Comparison of ENCODE assay signal across 1 cellular context in the genomic region with DNA sequence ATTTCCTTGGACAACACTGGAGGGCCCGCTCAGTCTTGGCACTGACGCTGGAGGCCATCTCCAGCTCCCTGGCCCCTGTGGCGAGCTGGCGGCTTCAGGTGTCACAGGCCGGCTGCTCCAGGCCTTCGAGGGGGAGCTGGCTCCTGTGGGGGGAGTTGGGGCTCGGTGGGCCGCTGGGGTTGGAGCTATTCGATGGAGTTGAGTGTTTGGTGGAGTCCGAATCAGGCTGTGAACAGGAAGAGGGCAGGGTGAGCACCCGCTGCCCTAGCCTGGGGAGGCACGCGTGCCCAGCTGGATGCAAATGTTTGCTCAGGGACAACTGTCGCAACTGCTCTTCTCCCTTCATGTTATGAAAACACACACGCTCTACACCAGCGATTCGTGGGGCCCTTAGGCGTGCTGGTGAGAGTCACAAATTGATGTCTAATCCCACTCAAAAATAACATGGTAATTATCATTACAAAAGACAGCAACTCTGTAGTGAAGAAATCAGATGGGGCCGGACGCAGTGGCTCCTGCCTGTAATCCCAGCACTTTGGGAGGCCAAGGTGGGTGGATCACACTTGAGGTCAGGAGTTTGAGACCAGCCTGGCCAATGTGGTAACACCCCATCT.
TF ChIP-seq lines count a peak whose summit lies in the region.

No MANE protein-coding gene starts in this region.

TF ChIP-seq in HepG2, 621 proteins besides CTCF, POLR2A, EP300 and RAD21:
- TF ChIP-seq, protein P1, sequence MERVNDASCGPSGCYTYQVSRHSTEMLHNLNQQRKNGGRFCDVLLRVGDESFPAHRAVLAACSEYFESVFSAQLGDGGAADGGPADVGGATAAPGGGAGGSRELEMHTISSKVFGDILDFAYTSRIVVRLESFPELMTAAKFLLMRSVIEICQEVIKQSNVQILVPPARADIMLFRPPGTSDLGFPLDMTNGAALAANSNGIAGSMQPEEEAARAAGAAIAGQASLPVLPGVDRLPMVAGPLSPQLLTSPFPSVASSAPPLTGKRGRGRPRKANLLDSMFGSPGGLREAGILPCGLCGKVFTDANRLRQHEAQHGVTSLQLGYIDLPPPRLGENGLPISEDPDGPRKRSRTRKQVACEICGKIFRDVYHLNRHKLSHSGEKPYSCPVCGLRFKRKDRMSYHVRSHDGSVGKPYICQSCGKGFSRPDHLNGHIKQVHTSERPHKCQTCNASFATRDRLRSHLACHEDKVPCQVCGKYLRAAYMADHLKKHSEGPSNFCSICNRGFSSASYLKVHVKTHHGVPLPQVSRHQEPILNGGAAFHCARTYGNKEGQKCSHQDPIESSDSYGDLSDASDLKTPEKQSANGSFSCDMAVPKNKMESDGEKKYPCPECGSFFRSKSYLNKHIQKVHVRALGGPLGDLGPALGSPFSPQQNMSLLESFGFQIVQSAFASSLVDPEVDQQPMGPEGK (CRISPR knock-in tag; IDR thresholded peaks at IDR 0.05), result peak; percentile 22; the same call in 1 of the 2 replicates
- no peak for TF ChIP-seq ZNF235 (CRISPR knock-in tag; IDR thresholded peaks at IDR 0.05; ENCODE audit: borderline replicate concordance)
- TF ChIP-seq AGO2 (optimal IDR thresholded peaks at IDR 0.05; ENCODE audit: low read depth, low read length), result peak; percentile 60
- no peak for TF ChIP-seq ZNF451 (CRISPR knock-in tag; IDR thresholded peaks at IDR 0.05)
- TF ChIP-seq, protein P2, sequence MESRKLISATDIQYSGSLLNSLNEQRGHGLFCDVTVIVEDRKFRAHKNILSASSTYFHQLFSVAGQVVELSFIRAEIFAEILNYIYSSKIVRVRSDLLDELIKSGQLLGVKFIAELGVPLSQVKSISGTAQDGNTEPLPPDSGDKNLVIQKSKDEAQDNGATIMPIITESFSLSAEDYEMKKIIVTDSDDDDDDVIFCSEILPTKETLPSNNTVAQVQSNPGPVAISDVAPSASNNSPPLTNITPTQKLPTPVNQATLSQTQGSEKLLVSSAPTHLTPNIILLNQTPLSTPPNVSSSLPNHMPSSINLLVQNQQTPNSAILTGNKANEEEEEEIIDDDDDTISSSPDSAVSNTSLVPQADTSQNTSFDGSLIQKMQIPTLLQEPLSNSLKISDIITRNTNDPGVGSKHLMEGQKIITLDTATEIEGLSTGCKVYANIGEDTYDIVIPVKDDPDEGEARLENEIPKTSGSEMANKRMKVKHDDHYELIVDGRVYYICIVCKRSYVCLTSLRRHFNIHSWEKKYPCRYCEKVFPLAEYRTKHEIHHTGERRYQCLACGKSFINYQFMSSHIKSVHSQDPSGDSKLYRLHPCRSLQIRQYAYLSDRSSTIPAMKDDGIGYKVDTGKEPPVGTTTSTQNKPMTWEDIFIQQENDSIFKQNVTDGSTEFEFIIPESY (CRISPR knock-in tag; IDR thresholded peaks at IDR 0.05), result peak; percentile 81
- no peak for TF ChIP-seq SMC3 (IDR thresholded peaks at IDR 0.05; ENCODE audit: low read length)
- no peak for TF ChIP-seq ZNF746 (CRISPR knock-in tag; IDR thresholded peaks at IDR 0.05)
- no peak for TF ChIP-seq HES4 (CRISPR knock-in tag; IDR thresholded peaks at IDR 0.05; ENCODE audit: borderline replicate concordance)
- 0 out of 2 replicates have a peak, but pooled peaks have one; percentile 29 for TF ChIP-seq HOXA3 (CRISPR knock-in tag; IDR thresholded peaks at IDR 0.05)
- peak; percentile 46; the same call in 1 of the 2 replicates for TF ChIP-seq CEBPB (IDR thresholded peaks at IDR 0.05; ENCODE audit: borderline replicate concordance, low read depth, low read length)
- TF ChIP-seq HNRNPL (IDR thresholded peaks at IDR 0.05; ENCODE audit: low read depth, low read length), result 0 out of 2 replicates have a peak, but pooled peaks have one; percentile 30
- TF ChIP-seq, protein P3, sequence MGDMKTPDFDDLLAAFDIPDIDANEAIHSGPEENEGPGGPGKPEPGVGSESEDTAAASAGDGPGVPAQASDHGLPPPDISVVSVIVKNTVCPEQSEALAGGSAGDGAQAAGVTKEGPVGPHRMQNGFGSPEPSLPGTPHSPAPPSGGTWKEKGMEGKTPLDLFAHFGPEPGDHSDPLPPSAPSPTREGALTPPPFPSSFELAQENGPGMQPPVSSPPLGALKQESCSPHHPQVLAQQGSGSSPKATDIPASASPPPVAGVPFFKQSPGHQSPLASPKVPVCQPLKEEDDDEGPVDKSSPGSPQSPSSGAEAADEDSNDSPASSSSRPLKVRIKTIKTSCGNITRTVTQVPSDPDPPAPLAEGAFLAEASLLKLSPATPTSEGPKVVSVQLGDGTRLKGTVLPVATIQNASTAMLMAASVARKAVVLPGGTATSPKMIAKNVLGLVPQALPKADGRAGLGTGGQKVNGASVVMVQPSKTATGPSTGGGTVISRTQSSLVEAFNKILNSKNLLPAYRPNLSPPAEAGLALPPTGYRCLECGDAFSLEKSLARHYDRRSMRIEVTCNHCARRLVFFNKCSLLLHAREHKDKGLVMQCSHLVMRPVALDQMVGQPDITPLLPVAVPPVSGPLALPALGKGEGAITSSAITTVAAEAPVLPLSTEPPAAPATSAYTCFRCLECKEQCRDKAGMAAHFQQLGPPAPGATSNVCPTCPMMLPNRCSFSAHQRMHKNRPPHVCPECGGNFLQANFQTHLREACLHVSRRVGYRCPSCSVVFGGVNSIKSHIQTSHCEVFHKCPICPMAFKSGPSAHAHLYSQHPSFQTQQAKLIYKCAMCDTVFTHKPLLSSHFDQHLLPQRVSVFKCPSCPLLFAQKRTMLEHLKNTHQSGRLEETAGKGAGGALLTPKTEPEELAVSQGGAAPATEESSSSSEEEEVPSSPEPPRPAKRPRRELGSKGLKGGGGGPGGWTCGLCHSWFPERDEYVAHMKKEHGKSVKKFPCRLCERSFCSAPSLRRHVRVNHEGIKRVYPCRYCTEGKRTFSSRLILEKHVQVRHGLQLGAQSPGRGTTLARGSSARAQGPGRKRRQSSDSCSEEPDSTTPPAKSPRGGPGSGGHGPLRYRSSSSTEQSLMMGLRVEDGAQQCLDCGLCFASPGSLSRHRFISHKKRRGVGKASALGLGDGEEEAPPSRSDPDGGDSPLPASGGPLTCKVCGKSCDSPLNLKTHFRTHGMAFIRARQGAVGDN (CRISPR knock-in tag; IDR thresholded peaks at IDR 0.05), result 0 out of 2 replicates have a peak, but pooled peaks have one; percentile 18
- TF ChIP-seq ZBTB38 (CRISPR knock-in tag; IDR thresholded peaks at IDR 0.05), result peak; percentile 48; the same call in 1 of the 2 replicates
- TF ChIP-seq, protein P4, sequence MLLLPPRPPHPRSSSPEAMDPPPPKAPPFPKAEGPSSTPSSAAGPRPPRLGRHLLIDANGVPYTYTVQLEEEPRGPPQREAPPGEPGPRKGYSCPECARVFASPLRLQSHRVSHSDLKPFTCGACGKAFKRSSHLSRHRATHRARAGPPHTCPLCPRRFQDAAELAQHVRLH (CRISPR knock-in tag; IDR thresholded peaks at IDR 0.05; ENCODE audit: borderline replicate concordance, low read depth), result no peak
- TF ChIP-seq ZIK1 (CRISPR knock-in tag; IDR thresholded peaks at IDR 0.05; ENCODE audit: borderline replicate concordance, low read depth), result no peak
- TF ChIP-seq, protein P5, sequence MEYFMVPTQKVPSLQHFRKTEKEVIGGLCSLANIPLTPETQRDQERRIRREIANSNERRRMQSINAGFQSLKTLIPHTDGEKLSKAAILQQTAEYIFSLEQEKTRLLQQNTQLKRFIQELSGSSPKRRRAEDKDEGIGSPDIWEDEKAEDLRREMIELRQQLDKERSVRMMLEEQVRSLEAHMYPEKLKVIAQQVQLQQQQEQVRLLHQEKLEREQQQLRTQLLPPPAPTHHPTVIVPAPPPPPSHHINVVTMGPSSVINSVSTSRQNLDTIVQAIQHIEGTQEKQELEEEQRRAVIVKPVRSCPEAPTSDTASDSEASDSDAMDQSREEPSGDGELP (IDR thresholded peaks at IDR 0.05; ENCODE audit: borderline replicate concordance, low read depth), result peak; percentile 19; the same call in 1 of the 2 replicates
- no peak for TF ChIP-seq FOXK2 (IDR thresholded peaks at IDR 0.05)
